Comparison of ENCODE assay signal across 1 cellular context in the genomic region with DNA sequence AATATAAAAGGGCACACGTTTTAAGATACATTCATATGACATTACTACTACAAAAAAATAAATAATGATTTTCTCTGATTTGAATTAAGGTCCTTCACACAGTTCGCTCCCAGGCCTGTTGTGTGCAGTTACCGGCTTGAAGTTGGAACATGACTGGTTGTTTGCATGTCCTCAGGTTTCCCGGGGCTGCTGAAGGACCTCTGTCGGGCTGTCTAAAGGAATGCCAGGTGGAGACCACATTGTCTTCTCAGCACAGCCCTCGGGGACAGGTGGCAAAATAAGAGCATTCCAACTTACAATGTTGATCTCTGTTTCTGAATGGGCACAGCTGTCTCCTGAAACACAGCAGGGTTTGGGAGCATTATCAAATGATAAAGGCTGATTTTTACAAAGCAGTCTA.
TF ChIP-seq lines count a peak whose summit lies in the region.

No MANE protein-coding gene starts in this region.

TF ChIP-seq in GM23338, 12 proteins besides CTCF, POLR2A, EP300 and RAD21 (continued from another document):
- TF ChIP-seq, protein P1, sequence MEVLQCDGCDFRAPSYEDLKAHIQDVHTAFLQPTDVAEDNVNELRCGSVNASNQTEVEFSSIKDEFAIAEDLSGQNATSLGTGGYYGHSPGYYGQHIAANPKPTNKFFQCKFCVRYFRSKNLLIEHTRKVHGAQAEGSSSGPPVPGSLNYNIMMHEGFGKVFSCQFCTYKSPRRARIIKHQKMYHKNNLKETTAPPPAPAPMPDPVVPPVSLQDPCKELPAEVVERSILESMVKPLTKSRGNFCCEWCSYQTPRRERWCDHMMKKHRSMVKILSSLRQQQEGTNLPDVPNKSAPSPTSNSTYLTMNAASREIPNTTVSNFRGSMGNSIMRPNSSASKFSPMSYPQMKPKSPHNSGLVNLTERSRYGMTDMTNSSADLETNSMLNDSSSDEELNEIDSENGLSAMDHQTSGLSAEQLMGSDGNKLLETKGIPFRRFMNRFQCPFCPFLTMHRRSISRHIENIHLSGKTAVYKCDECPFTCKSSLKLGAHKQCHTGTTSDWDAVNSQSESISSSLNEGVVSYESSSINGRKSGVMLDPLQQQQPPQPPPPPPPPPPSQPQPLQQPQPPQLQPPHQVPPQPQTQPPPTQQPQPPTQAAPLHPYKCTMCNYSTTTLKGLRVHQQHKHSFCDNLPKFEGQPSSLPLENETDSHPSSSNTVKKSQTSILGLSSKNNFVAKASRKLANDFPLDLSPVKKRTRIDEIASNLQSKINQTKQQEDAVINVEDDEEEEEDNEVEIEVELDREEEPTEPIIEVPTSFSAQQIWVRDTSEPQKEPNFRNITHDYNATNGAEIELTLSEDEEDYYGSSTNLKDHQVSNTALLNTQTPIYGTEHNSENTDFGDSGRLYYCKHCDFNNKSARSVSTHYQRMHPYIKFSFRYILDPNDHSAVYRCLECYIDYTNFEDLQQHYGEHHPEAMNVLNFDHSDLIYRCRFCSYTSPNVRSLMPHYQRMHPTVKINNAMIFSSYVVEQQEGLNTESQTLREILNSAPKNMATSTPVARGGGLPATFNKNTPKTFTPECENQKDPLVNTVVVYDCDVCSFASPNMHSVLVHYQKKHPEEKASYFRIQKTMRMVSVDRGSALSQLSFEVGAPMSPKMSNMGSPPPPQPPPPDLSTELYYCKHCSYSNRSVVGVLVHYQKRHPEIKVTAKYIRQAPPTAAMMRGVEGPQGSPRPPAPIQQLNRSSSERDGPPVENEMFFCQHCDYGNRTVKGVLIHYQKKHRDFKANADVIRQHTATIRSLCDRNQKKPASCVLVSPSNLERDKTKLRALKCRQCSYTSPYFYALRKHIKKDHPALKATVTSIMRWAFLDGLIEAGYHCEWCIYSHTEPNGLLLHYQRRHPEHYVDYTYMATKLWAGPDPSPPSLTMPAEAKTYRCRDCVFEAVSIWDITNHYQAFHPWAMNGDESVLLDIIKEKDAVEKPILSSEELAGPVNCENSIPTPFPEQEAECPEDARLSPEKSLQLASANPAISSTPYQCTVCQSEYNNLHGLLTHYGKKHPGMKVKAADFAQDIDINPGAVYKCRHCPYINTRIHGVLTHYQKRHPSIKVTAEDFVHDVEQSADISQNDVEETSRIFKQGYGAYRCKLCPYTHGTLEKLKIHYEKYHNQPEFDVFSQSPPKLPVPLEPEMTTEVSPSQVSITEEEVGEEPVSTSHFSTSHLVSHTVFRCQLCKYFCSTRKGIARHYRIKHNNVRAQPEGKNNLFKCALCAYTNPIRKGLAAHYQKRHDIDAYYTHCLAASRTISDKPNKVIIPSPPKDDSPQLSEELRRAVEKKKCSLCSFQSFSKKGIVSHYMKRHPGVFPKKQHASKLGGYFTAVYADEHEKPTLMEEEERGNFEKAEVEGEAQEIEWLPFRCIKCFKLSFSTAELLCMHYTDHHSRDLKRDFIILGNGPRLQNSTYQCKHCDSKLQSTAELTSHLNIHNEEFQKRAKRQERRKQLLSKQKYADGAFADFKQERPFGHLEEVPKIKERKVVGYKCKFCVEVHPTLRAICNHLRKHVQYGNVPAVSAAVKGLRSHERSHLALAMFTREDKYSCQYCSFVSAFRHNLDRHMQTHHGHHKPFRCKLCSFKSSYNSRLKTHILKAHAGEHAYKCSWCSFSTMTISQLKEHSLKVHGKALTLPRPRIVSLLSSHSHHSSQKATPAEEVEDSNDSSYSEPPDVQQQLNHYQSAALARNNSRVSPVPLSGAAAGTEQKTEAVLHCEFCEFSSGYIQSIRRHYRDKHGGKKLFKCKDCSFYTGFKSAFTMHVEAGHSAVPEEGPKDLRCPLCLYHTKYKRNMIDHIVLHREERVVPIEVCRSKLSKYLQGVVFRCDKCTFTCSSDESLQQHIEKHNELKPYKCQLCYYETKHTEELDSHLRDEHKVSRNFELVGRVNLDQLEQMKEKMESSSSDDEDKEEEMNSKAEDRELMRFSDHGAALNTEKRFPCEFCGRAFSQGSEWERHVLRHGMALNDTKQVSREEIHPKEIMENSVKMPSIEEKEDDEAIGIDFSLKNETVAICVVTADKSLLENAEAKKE (CRISPR knock-in tag; IDR thresholded peaks at IDR 0.05) = no peak
- TF ChIP-seq ZNF114 (CRISPR knock-in tag; IDR thresholded peaks at IDR 0.05) (no peak), STAT1 (IDR thresholded peaks at IDR 0.05; ENCODE audit: unreplicated experiment) (no peak), EZH2phosphoT487 (IDR thresholded peaks at IDR 0.05; ENCODE audit: unreplicated experiment) (no peak)
